24 cellular contexts compared by ENCODE assay signal in the genomic region with DNA sequence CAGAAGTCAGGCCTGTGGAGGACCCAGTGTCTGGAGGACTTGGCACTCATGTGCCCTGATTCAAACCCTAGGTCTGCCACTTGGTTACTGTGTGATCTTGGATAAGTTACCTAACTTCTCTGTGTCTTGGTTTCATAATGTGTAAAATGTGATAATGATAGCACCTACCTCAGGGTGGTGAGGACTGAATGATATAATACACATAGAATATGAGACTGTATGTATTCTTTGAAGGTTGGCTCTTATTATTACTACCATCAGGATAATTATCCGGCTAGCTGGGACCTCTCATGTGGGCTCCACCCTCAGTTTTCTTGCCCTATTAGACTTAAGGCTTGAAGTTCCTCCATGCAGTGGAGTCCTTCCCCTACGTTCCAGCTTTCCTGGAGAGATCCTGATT.
"Had no signal": no experiment of that assay in that cellular context is flagged by ENCODE, and none has a peak within 500 bp of the region (broad histone marks: within the 10 kb centered on the region; RNA-seq: fewer than 3 reads in every experiment).

No MANE protein-coding gene starts in this region.

- H3K9me3 Mint-ChIP-seq: naive thymus-derived CD8-positive, alpha-beta T cell; nephron; neural crest cell; stimulated activated effector memory CD8-positive, alpha-beta T cell treated with anti-CD3 and anti-CD28 coated beads, Interleukin-12 subunit alpha, Interleukin-12 subunit beta, amount 100 ng/mL, for 72 hours; stimulated activated naive CD8-positive, alpha-beta T cell treated with anti-CD3 and anti-CD28 coated beads, Interleukin-15, Interleukin-2, amounts not matched to agents 100 ng/mL and 50 ng/mL, for 24 hours had no signal

- H3K4me2 ChIP-seq: hepatocyte had no signal

- ATAC-seq: heart right ventricle; left cardiac atrium; left lobe of liver; lower lobe of right lung; naive thymus-derived CD8-positive, alpha-beta T cell; right lobe of liver; stimulated activated effector memory CD8-positive, alpha-beta T cell treated with anti-CD3 and anti-CD28 coated beads, Interleukin-12 subunit alpha, Interleukin-12 subunit beta, amount 100 ng/mL, for 72 hours; upper lobe of right lung had no signal

- H3K27ac ChIP-seq: heart right ventricle, hepatocyte, lower lobe of right lung, right atrium auricular region, right lobe of liver, spleen, suprapubic skin, thoracic aorta, tibial artery, upper lobe of right lung had no signal

- H3K27me3 ChIP-seq: hepatocyte, right atrium auricular region, right lobe of liver, upper lobe of right lung had no signal

- H3K4me3 ChIP-seq: heart right ventricle, hepatocyte, lower lobe of right lung, right atrium auricular region, right lobe of liver, spleen, suprapubic skin, thoracic aorta, tibial artery, upper lobe of right lung had no signal

- H2AFZ ChIP-seq: hepatocyte had no signal

- H3K4me3 Mint-ChIP-seq: naive thymus-derived CD8-positive, alpha-beta T cell; nephron; neural crest cell; stimulated activated effector memory CD8-positive, alpha-beta T cell treated with anti-CD3 and anti-CD28 coated beads, Interleukin-12 subunit alpha, Interleukin-12 subunit beta, amount 100 ng/mL, for 72 hours; stimulated activated naive CD8-positive, alpha-beta T cell treated with anti-CD3 and anti-CD28 coated beads, Interleukin-15, Interleukin-2, amounts not matched to agents 100 ng/mL and 50 ng/mL, for 24 hours had no signal

- H3K79me2 ChIP-seq: hepatocyte had no signal

- H3K36me3 ChIP-seq: heart right ventricle, lower lobe of right lung, right atrium auricular region, right lobe of liver, spleen, suprapubic skin, thoracic aorta, tibial artery, upper lobe of right lung had no signal

- H3K36me3 Mint-ChIP-seq: naive thymus-derived CD8-positive, alpha-beta T cell; stimulated activated effector memory CD8-positive, alpha-beta T cell treated with anti-CD3 and anti-CD28 coated beads, Interleukin-12 subunit alpha, Interleukin-12 subunit beta, amount 100 ng/mL, for 72 hours had no signal

- H3K4me1 ChIP-seq: right lobe of liver, suprapubic skin, tibial artery, upper lobe of right lung had no signal

- H3K9me3 ChIP-seq: heart right ventricle, lower lobe of right lung, right atrium auricular region, right lobe of liver, spleen, suprapubic skin, thoracic aorta, tibial artery, upper lobe of right lung had no signal

- H3K27ac Mint-ChIP-seq: naive thymus-derived CD8-positive, alpha-beta T cell; progenitor cell of endocrine pancreas; stimulated activated effector memory CD8-positive, alpha-beta T cell treated with anti-CD3 and anti-CD28 coated beads, Interleukin-12 subunit alpha, Interleukin-12 subunit beta, amount 100 ng/mL, for 72 hours; stimulated activated naive CD8-positive, alpha-beta T cell treated with anti-CD3 and anti-CD28 coated beads, Interleukin-15, Interleukin-2, amounts not matched to agents 100 ng/mL and 50 ng/mL, for 24 hours had no signal

- DNase-seq: heart right ventricle; kidney glomerular epithelial cell; left cardiac atrium; lower lobe of right lung; mammary epithelial cell; mesenchymal stem cell; naive thymus-derived CD8-positive, alpha-beta T cell; spleen; stimulated activated CD4-positive, alpha-beta T cell treated with anti-CD3 and anti-CD28 coated beads, Interleukin-4, amount 100 ng/mL, for 24 hours; stimulated activated naive CD4-positive, alpha-beta T cell; tibial artery; trophoblast cell; upper lobe of right lung had no signal
